Comparison of ENCODE assay signal across 12 cellular contexts in the genomic region with DNA sequence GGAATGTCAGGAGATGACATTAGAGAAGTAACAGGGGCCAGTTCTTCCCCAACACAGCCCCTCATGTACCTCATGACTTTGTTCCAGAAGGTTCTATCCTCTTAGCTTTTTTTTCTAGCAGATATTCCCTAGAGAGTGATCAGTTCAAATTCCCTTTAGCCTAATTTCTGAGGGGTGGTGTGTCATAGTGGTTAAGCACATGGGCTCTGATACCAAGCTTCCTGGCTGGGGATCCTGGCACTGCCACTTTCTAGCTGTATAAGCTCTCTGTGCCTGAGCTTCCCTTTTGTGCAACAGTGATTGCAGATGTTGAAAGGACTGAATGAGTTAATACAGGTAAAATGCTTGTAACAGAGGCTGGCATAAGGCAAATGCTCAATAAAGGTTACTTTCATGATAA.
"Had no signal": no experiment of that assay in that cellular context is flagged by ENCODE, and none has a peak within 500 bp of the region (broad histone marks: within the 10 kb centered on the region; RNA-seq: fewer than 3 reads in every experiment).

No MANE protein-coding gene starts in this region.

- H3K27ac ChIP-seq: psoas muscle had no signal

- H3K4me1 ChIP-seq: psoas muscle had no signal

- ATAC-seq: activated CD8-positive, alpha-beta T cell treated with anti-CD3 and anti-CD28 coated beads, Interleukin-2, amount 10 ng/mL, durations not matched to agents 7 days and 5 days; sciatic nerve had no signal

- DNase-seq: activated CD4-positive, alpha-beta T cell treated with anti-CD3 and anti-CD28 coated beads for 4 hours; activated CD8-positive, alpha-beta memory T cell treated with anti-CD3 and anti-CD28 coated beads, Interleukin-2, amount 50 U/mL, for 48 hours; activated CD8-positive, alpha-beta T cell treated with anti-CD3 and anti-CD28 coated beads, Interleukin-2, amount 10 ng/mL, durations not matched to agents 7 days and 5 days; activated naive CD4-positive, alpha-beta T cell; effector memory CD4-positive, alpha-beta T cell; nephron progenitor cell; psoas muscle; stimulated activated CD4-positive, alpha-beta T cell treated with anti-CD3 and anti-CD28 coated beads, Interleukin-12 subunit alpha, Interleukin-12 subunit beta, amount 100 ng/mL, for 4 hours; stimulated activated naive CD4-positive, alpha-beta T cell treated with Interleukin-2 at 50 U/mL for 16 hours; T-helper 9 cell had no signal

- H3K4me3 ChIP-seq: psoas muscle had no signal

- H3K4me3 Mint-ChIP-seq: activated CD8-positive, alpha-beta T cell treated with anti-CD3 and anti-CD28 coated beads, Interleukin-2, amount 10 ng/mL, durations not matched to agents 7 days and 5 days; memory B cell; nephron progenitor cell had no signal

- H3K9me3 ChIP-seq: psoas muscle had no signal

- H3K27ac Mint-ChIP-seq: activated CD8-positive, alpha-beta T cell treated with anti-CD3 and anti-CD28 coated beads, Interleukin-2, amount 10 ng/mL, durations not matched to agents 7 days and 5 days; memory B cell had no signal
